20 cellular contexts compared by ENCODE assay signal in genomic region chr2:120885749-120886148, GRCh38.
"Had no signal": no experiment of that assay in that cellular context is flagged by ENCODE, and none has a peak within 500 bp of the region (broad histone marks: within the 10 kb centered on the region; RNA-seq: fewer than 3 reads in every experiment).

No MANE protein-coding gene starts in this region.

- H3K9me3 ChIP-seq: esophagus muscularis mucosa, spleen, upper lobe of left lung had no signal

- H3K4me1 ChIP-seq: spleen had no signal

- ATAC-seq: left cardiac atrium, T-cell had no signal

- H3K36me3 ChIP-seq: esophagus muscularis mucosa, spleen, upper lobe of left lung had no signal

- H3K4me1 Mint-ChIP-seq: activated naive CD8-positive, alpha-beta T cell treated with anti-CD3 and anti-CD28 coated beads, Interleukin-2, amount 10 ng/mL, durations not matched to agents 7 days and 5 days; T-cell had no signal

- DNase-seq: activated CD4-positive, alpha-beta memory T cell treated with anti-CD3 and anti-CD28 coated beads for 36 hours; activated CD4-positive, alpha-beta T cell treated with anti-CD3 and anti-CD28 coated beads for 4 hours; activated CD4-positive, CD25-positive, alpha-beta regulatory T cell; activated naive CD4-positive, alpha-beta T cell treated with Interleukin-2 at 50 U/mL for 16 hours; activated naive CD8-positive, alpha-beta T cell treated with anti-CD3 and anti-CD28 coated beads, Interleukin-2, amount 10 ng/mL, durations not matched to agents 7 days and 5 days; activated T-cell treated with anti-CD3 and anti-CD28 coated beads, Interleukin-2, amount 50 U/mL, for 48 hours; amniotic stem cell; head of caudate nucleus; islet precursor cell; left cardiac atrium; midbrain; stimulated activated CD4-positive, alpha-beta T cell treated with anti-CD3 and anti-CD28 coated beads, Interleukin-4, amount 100 ng/mL, for 1 hour; stimulated activated naive CD4-positive, alpha-beta T cell; T-cell; T-helper 9 cell had no signal

- H3K4me3 ChIP-seq: coronary artery, esophagus muscularis mucosa, spleen, upper lobe of left lung had no signal

- H3K27me3 ChIP-seq: esophagus muscularis mucosa, upper lobe of left lung had no signal

- H3K4me3 Mint-ChIP-seq: activated CD4-positive, alpha-beta memory T cell treated with anti-CD3 and anti-CD28 coated beads for 36 hours; activated naive CD8-positive, alpha-beta T cell treated with anti-CD3 and anti-CD28 coated beads, Interleukin-2, amount 10 ng/mL, durations not matched to agents 7 days and 5 days; T-cell had no signal

- H3K27ac ChIP-seq: coronary artery, esophagus muscularis mucosa, spleen, upper lobe of left lung had no signal

- H3K27me3 Mint-ChIP-seq: activated CD4-positive, alpha-beta memory T cell treated with anti-CD3 and anti-CD28 coated beads for 36 hours; activated naive CD8-positive, alpha-beta T cell treated with anti-CD3 and anti-CD28 coated beads, Interleukin-2, amount 10 ng/mL, durations not matched to agents 7 days and 5 days had no signal

- H3K36me3 Mint-ChIP-seq: activated CD4-positive, alpha-beta memory T cell treated with anti-CD3 and anti-CD28 coated beads for 36 hours; activated naive CD8-positive, alpha-beta T cell treated with anti-CD3 and anti-CD28 coated beads, Interleukin-2, amount 10 ng/mL, durations not matched to agents 7 days and 5 days; T-cell had no signal

- H3K27ac Mint-ChIP-seq: activated CD4-positive, alpha-beta memory T cell treated with anti-CD3 and anti-CD28 coated beads for 36 hours; activated naive CD8-positive, alpha-beta T cell treated with anti-CD3 and anti-CD28 coated beads, Interleukin-2, amount 10 ng/mL, durations not matched to agents 7 days and 5 days; progenitor cell of endocrine pancreas; T-cell had no signal

- H3K9me3 Mint-ChIP-seq: activated CD4-positive, alpha-beta memory T cell treated with anti-CD3 and anti-CD28 coated beads for 36 hours; activated naive CD8-positive, alpha-beta T cell treated with anti-CD3 and anti-CD28 coated beads, Interleukin-2, amount 10 ng/mL, durations not matched to agents 7 days and 5 days; T-cell had no signal
